13 cellular contexts compared by ENCODE assay signal in genomic region chr16:70730944-70731343, GRCh38. TPM values are rescaled to one million over a fixed set of nuclear protein-coding genes. Genes with fewer than 3 reads are reported as not detected.
DNase-seq lines count a peak whose midpoint lies in the region; ATAC-seq and TF ChIP-seq lines count a peak whose summit lies in the region.
"Had no signal": no experiment of that assay in that cellular context is flagged by ENCODE, and none has a peak within 500 bp of the region (broad histone marks: within the 10 kb centered on the region; RNA-seq: fewer than 3 reads in every experiment).

No MANE protein-coding gene starts in this region.

- POLR2A ChIA-PET in naive thymus-derived CD8-positive, alpha-beta T cell (lab: Charles Lee) = interaction anchor here (0.6 kb wide), 1 partner anchor 47 kb away, joined by 4 read pairs; no protein-coding TSS in a partner anchor

- intact Hi-C loops in dorsolateral prefrontal cortex (cut with DNase I) (no loop called here), mucosa of descending colon (cut with DNase I, micrococcal nuclease) (loop anchor here in 1 of 2 donors (10.0 kb wide), 1 partner anchor 46 kb away; the partner anchor contains the start of gene MTSS2)

- H3K4me3 ChIP-seq in dorsolateral prefrontal cortex (no peak overlapping the region), mucosa of descending colon (no peak overlapping the region)

- H3K27ac Mint-ChIP-seq in naive thymus-derived CD8-positive, alpha-beta T cell = peak overlapping the region in 6 of 10 donors; percentile 31 to 83 (median 46)
- H3K27ac Mint-ChIP-seq: CD4-positive, alpha-beta memory T cell; endodermal cell; memory B cell had no signal

- DNase-seq in C1 segment of cervical spinal cord (lab: John Stamatoyannopoulos, UW) (peak in 8 of 14 donors; percentile 17 to 94 (median 56)), NCI-H446 (lab: John Stamatoyannopoulos, UW) (peak; percentile 15 to 81), dorsolateral prefrontal cortex (peak in 1 of 10 donors; percentile 88), mucosa of descending colon (no peak)
- DNase-seq in naive thymus-derived CD8-positive, alpha-beta T cell = peak in 1 of 10 donors; percentile 7
- DNase-seq in effector CD4-positive, alpha-beta T cell = no peak
- no peak for DNase-seq in stimulated activated CD4-positive, alpha-beta T cell treated with anti-CD3 and anti-CD28 coated beads, Interleukin-2, amount 100 ng/mL, for 48 hours
- DNase-seq: CD4-positive, alpha-beta memory T cell; endodermal cell; natural killer cell; NCI-H510A treated with DMSO at 0.1 percent for 48 hours had no signal

- H3K27ac ChIP-seq in dorsolateral prefrontal cortex = peak overlapping the region in 30 of 59 donors; percentile 3 to 93 (median 39)

- H3K4me1 Mint-ChIP-seq in naive thymus-derived CD8-positive, alpha-beta T cell = peaks cover 9 to 24% (median 20%) of the 10 kb centered on the region in 4 donors
- H3K4me1 Mint-ChIP-seq: endodermal cell, memory B cell, natural killer cell had no signal

- H3K27me3 ChIP-seq in dorsolateral prefrontal cortex = no peaks in the 10 kb centered on the region

- no peak for ATAC-seq in naive thymus-derived CD8-positive, alpha-beta T cell
- ATAC-seq in HG02623 (IDR thresholded peaks at IDR 0.05; ENCODE audit: unreplicated experiment) (no peak), mucosa of descending colon (no peak)
- ATAC-seq: natural killer cell had no signal

- H3K4me3 Mint-ChIP-seq in naive thymus-derived CD8-positive, alpha-beta T cell = no peak overlapping the region
- H3K4me3 Mint-ChIP-seq: CD4-positive, alpha-beta memory T cell; endodermal cell; memory B cell; natural killer cell had no signal

- H3K36me3 Mint-ChIP-seq in naive thymus-derived CD8-positive, alpha-beta T cell = peaks cover 4 to 52% (median 18%) of the 10 kb centered on the region in 3 donors
- H3K36me3 Mint-ChIP-seq: natural killer cell had no signal

- H3K27me3 Mint-ChIP-seq in naive thymus-derived CD8-positive, alpha-beta T cell = no peaks in the 10 kb centered on the region
- H3K27me3 Mint-ChIP-seq: CD4-positive, alpha-beta memory T cell; memory B cell had no signal

- H3K9me3 Mint-ChIP-seq in naive thymus-derived CD8-positive, alpha-beta T cell = no peaks in the 10 kb centered on the region
- H3K9me3 Mint-ChIP-seq: CD4-positive, alpha-beta memory T cell; endodermal cell; memory B cell; natural killer cell had no signal

- TF ChIP-seq CTCF in dorsolateral prefrontal cortex (IDR thresholded peaks at IDR 0.05 in 54 of 56, conservative IDR thresholded peaks at IDR 0.05 in 2 of 56; ENCODE audit: low read depth in 1 of 56, partially characterized antibody in 56 of 56) = no peak
- no peak for TF ChIP-seq CTCF in mucosa of descending colon (IDR thresholded peaks at IDR 0.05)

- H3K4me1 ChIP-seq in mucosa of descending colon (ENCODE audit: low read depth) = no peaks in the 10 kb centered on the region

- no peaks in the 10 kb centered on the region for H3K36me3 ChIP-seq in mucosa of descending colon (ENCODE audit: low read depth)

- H3K9me3 ChIP-seq in mucosa of descending colon = no peaks in the 10 kb centered on the region

RNA-seq across cellular contexts. Expression of gene MTSS2, which starts 45.1 kb away (rescaled TPM):
- total RNA-seq in dorsolateral prefrontal cortex (100 to 1,000 TPM; 135 to 968 (median 301) TPM), mucosa of descending colon (100 to 1,000 TPM in 1 of 3 donors, 10 to 100 TPM in 2; 11.8 to 151 (median 28.2) TPM)
- total RNA-seq in naive thymus-derived CD8-positive, alpha-beta T cell = 10 to 100 TPM; 23.3 to 26.8 TPM
- polyA plus RNA-seq in naive thymus-derived CD8-positive, alpha-beta T cell = under 1 TPM in 1 of 3 donors, not detected in 2; 0.28 TPM
- polyA plus RNA-seq: CD4-positive, alpha-beta memory T cell had no signal

Comparison
In these comparisons a context has a peak if more than half of its experiments do, and no peak if none do; other contexts are left out.
1. DNase-seq: peak in C1 segment of cervical spinal cord (8 of 14) and NCI-H446 (2 of 2); none in mucosa of descending colon (0 of 3), effector CD4-positive, alpha-beta T cell (single experiment) and stimulated activated CD4-positive, alpha-beta T cell treated with anti-CD3 and anti-CD28 coated beads, Interleukin-2, amount 100 ng/mL, for 48 hours (0 of 2).